Comparison of ENCODE assay signal across 13 cellular contexts in the genomic region with DNA sequence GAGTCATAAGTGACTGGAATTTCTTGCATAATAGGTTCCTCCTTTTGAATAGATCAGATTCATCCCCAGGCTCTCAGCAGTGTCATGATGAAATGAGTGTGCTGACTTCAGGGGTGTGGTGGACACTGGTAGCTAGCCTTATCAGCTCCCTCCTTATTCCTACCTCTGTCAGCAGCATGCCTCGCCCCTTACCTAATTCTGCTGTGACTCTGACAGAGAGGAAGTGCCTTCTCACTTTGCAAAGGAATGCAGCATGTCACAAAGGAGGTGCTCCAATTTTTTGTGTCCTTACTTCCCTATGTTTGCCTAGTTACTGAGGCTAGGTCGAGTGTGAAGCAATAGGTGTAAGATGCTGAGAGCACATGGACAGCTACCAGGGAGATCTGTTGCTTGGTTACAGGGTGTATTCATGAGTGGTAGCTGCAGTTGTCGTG.
DNase-seq lines count a peak whose midpoint lies in the region; ATAC-seq, FAIRE-seq and TF ChIP-seq lines count a peak whose summit lies in the region.
"Had no signal": no experiment of that assay in that cellular context is flagged by ENCODE, and none has a peak within 500 bp of the region (broad histone marks: within the 10 kb centered on the region; RNA-seq: fewer than 3 reads in every experiment).

No MANE protein-coding gene starts in this region.

- no peaks in the 10 kb centered on the region for H3K27me3 ChIP-seq in lower lobe of right lung (ENCODE audit: low read depth)
- H3K27me3 ChIP-seq: MG63 had no signal

- DNase-seq in Daoy (ENCODE audit: low read depth), result peak; percentile 15
- peak; percentile 21 for DNase-seq in NCI-H69 (lab: John Stamatoyannopoulos, UW)
- DNase-seq in dedifferentiated amniotic fluid mesenchymal stem cell (ENCODE audit: extremely low spot score), result peak; percentile 22
- no peak for DNase-seq in lower lobe of right lung
- DNase-seq in NCI-H345 (lab: John Stamatoyannopoulos, UW), result no peak
- no peak for DNase-seq in HTR-8/SVneo (ENCODE audit: insufficient read length, low spot score)
- no peak for DNase-seq in NCI-H2029 (lab: John Stamatoyannopoulos, UW)
- DNase-seq: dermis blood vessel endothelial cell; MG63; stimulated activated CD4-positive, alpha-beta T cell treated with anti-CD3 and anti-CD28 coated beads, Interleukin-2, amount 100 ng/mL, for 24 hours had no signal

- ATAC-seq in lower lobe of right lung (peak; percentile 65 to 80), GM21447 (IDR thresholded peaks at IDR 0.05; ENCODE audit: unreplicated experiment) (no peak)
- ATAC-seq: activated CD4-positive, CD25-positive, alpha-beta regulatory T cell treated with anti-CD3 and anti-CD28 coated beads, Interleukin-2, amount 50 U/mL, for 24 hours had no signal

- H3K4me1 ChIP-seq in lower lobe of right lung, result no peaks in the 10 kb centered on the region

- H3K4me3 ChIP-seq in lower lobe of right lung, result no peak overlapping the region
- H3K4me3 ChIP-seq: MG63 had no signal

- peaks cover 34% of the 10 kb centered on the region for H3K36me3 ChIP-seq in lower lobe of right lung

- no peak for FAIRE-seq in HTR-8/SVneo (lab: Jason Lieb, UNC)
- FAIRE-seq: RCC 7860 had no signal

- no peaks in the 10 kb centered on the region for H3K9me3 ChIP-seq in lower lobe of right lung

- no peak overlapping the region for H3K27ac ChIP-seq in lower lobe of right lung

- TF ChIP-seq CTCF in lower lobe of right lung (IDR thresholded peaks at IDR 0.05), result no peak

- intact Hi-C loops in lower lobe of right lung (cut with DNase I), result no loop called here

Comparison
In these comparisons a context has a peak if more than half of its experiments do, and no peak if none do; other contexts are left out.
1. DNase-seq: peak in Daoy (single experiment), NCI-H69 (single experiment) and dedifferentiated amniotic fluid mesenchymal stem cell (single experiment); none in lower lobe of right lung (single experiment), NCI-H345 (single experiment), HTR-8/SVneo (single experiment) and NCI-H2029 (single experiment).